In genomic region chr1:2391034-2391384, GRCh38 we compare ENCODE assay signal across 2 cellular contexts.
A peak's percentile ranks its signal among the peaks of the same experiment; 100 is the strongest.
TF ChIP-seq lines count a peak whose summit lies in the region.

No MANE protein-coding gene starts in this region.

TF ChIP-seq in HEK293, 187 proteins besides CTCF, POLR2A, EP300 and RAD21 (continued from another document and continues in another):
- 0 out of 2 replicates have a peak, but pooled peaks have one; percentile 18 for TF ChIP-seq REST (tag by site-specific recombination; IDR thresholded peaks at IDR 0.05)
- no peak for TF ChIP-seq OVOL3 (tag by site-specific recombination; IDR thresholded peaks at IDR 0.05)
- TF ChIP-seq PRDM10 (tag by site-specific recombination; IDR thresholded peaks at IDR 0.05): no peak
- TF ChIP-seq GLIS2 (tag by site-specific recombination; IDR thresholded peaks at IDR 0.05): peak; percentile 82
- TF ChIP-seq GLIS1 (tag by site-specific recombination; IDR thresholded peaks at IDR 0.05): peak; percentile 98
- TF ChIP-seq GLI4 (tag by site-specific recombination; IDR thresholded peaks at IDR 0.05): no peak
- 0 out of 2 replicates have a peak, but pooled peaks have one; percentile 10 for TF ChIP-seq ZNF600 (tag by site-specific recombination; IDR thresholded peaks at IDR 0.05)
- no peak for TF ChIP-seq BCL11A (tag by site-specific recombination; IDR thresholded peaks at IDR 0.05; ENCODE audit: low read depth)
- no peak for TF ChIP-seq ZNF558 (tag by site-specific recombination; IDR thresholded peaks at IDR 0.05)
- no peak for TF ChIP-seq ZNF549 (tag by site-specific recombination; IDR thresholded peaks at IDR 0.05)
- TF ChIP-seq ZNF791 (tag by site-specific recombination; IDR thresholded peaks at IDR 0.05): no peak
- TF ChIP-seq EGR2 (tag by site-specific recombination; IDR thresholded peaks at IDR 0.05; ENCODE audit: low read depth): peak; percentile 64
- TF ChIP-seq ZNF114 (tag by site-specific recombination; IDR thresholded peaks at IDR 0.05): no peak
- no peak for TF ChIP-seq ZNF214 (tag by site-specific recombination; IDR thresholded peaks at IDR 0.05; ENCODE audit: borderline replicate concordance)
- 0 out of 2 replicates have a peak, but pooled peaks have one; percentile 18 for TF ChIP-seq ZNF341 (tag by site-specific recombination; IDR thresholded peaks at IDR 0.05; ENCODE audit: low read depth)
- 0 out of 2 replicates have a peak, but pooled peaks have one; percentile 18 for TF ChIP-seq ZNF785 (tag by site-specific recombination; IDR thresholded peaks at IDR 0.05)
- peak; percentile 85; the same call in 1 of the 2 replicates for TF ChIP-seq ZBTB10 (tag by site-specific recombination; IDR thresholded peaks at IDR 0.05)
- TF ChIP-seq ZSCAN30 (tag by site-specific recombination; IDR thresholded peaks at IDR 0.05): 0 out of 2 replicates have a peak, but pooled peaks have one; percentile 34
- TF ChIP-seq ZNF621 (tag by site-specific recombination; IDR thresholded peaks at IDR 0.05): no peak
- no peak for TF ChIP-seq ZNF354C (tag by site-specific recombination; IDR thresholded peaks at IDR 0.05; ENCODE audit: borderline replicate concordance, low read depth)
- TF ChIP-seq ZNF548 (tag by site-specific recombination; IDR thresholded peaks at IDR 0.05): no peak

TF ChIP-seq in HepG2, 621 proteins besides CTCF, POLR2A, EP300 and RAD21 (continued from another document and continues in another):
- TF ChIP-seq ZNF318 (CRISPR knock-in tag; IDR thresholded peaks at IDR 0.05) (no peak), SNRNP70 (IDR thresholded peaks at IDR 0.05; ENCODE audit: low read depth, low read length) (no peak), ZBTB34 (CRISPR knock-in tag; IDR thresholded peaks at IDR 0.05) (no peak), MLX (CRISPR knock-in tag; IDR thresholded peaks at IDR 0.05) (no peak), KLF12 (CRISPR knock-in tag; IDR thresholded peaks at IDR 0.05; ENCODE audit: borderline replicate concordance) (no peak), ZBTB37 (CRISPR knock-in tag; IDR thresholded peaks at IDR 0.05) (no peak), ZNF770 (CRISPR knock-in tag; IDR thresholded peaks at IDR 0.05) (0 out of 2 replicates have a peak, but pooled peaks have one; percentile 9), ZNF142 (CRISPR knock-in tag; IDR thresholded peaks at IDR 0.05) (0 out of 2 replicates have a peak, but pooled peaks have one; percentile 4), CSRNP2 (CRISPR knock-in tag; conservative IDR thresholded peaks at IDR 0.05; ENCODE audit: low read depth) (no peak), ZNF280D (CRISPR knock-in tag; IDR thresholded peaks at IDR 0.05) (no peak), MIER3 (CRISPR knock-in tag; IDR thresholded peaks at IDR 0.05; ENCODE audit: borderline replicate concordance) (no peak), ZNF547 (CRISPR knock-in tag; IDR thresholded peaks at IDR 0.05) (no peak)
